Comparison of ENCODE assay signal across 10 cellular contexts in the genomic region with DNA sequence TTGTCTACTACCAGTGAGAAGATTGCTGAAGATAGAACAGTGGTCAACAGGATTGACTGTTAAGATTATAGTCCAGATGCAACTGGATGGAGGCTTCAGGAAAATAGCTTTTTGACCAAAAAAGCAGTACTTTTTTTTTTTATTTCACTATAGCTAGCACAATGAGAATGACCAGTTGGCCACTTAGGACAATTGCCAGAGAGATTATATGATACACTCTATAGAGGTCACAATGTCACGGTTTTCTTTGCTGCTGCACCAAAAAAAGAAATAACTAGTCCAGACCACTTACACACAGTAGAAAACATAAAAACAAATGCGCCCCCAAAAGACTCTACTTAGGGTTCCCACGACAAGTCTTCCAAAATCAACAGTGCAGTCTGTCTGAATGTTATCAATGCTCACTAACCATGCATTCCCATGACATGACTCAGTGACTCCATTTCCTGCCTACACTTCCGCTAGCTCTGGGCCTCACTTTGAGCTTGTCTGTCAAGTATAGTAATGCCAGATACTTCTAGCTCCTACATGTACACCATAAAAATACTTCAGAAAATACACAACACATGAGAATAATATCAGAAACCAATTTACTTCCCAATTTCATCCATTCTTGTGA.
DNase-seq lines count a peak whose midpoint lies in the region; ATAC-seq lines count a peak whose summit lies in the region.
"Had no signal": no experiment of that assay in that cellular context is flagged by ENCODE, and none has a peak within 500 bp of the region (broad histone marks: within the 10 kb centered on the region; RNA-seq: fewer than 3 reads in every experiment).

No MANE protein-coding gene starts in this region.

- peaks cover 5 to 13% of the 10 kb centered on the region in 2 donors for H3K4me1 ChIP-seq in aorta (ENCODE audit: control insufficient read depth in 1 of 2, insufficient read depth in 2 of 2, low read length in 2 of 2)

- H3K36me3 ChIP-seq in aorta (ENCODE audit: control insufficient read depth in 1 of 2, insufficient read depth in 2 of 2, low read length in 1 of 2), result no peaks in the 10 kb centered on the region
- H3K36me3 ChIP-seq: WERI-Rb-1 had no signal

- H3K9me3 ChIP-seq in aorta (ENCODE audit: control insufficient read depth, low read length), result no peaks in the 10 kb centered on the region

- no peak overlapping the region for H3K4me3 ChIP-seq in aorta (ENCODE audit: low read length in 2 of 2)

- ATAC-seq in Right ventricle myocardium superior (ENCODE audit: poor library complexity), result peak; percentile 67
- ATAC-seq in Right ventricle myocardium inferior, result no peak
- peak; percentile 65 for ATAC-seq in aorta (ENCODE audit: low FRiP score)
- ATAC-seq in GM18858 (IDR thresholded peaks at IDR 0.05; ENCODE audit: unreplicated experiment), result no peak
- no peak for ATAC-seq in GM18498 (IDR thresholded peaks at IDR 0.05; ENCODE audit: unreplicated experiment)

- 8% methylated on average over 4 of the region's 4 CpGs for WGBS in aorta, 2 donors

- intact Hi-C loops in Right ventricle myocardium superior (cut with DNase I), result no loop called here
- intact Hi-C loops in Right ventricle myocardium inferior (cut with DNase I), result loop anchor here (5.0 kb wide), 1 partner anchor 142 kb away; no protein-coding TSS in a partner anchor
- intact Hi-C loops in aorta (cut with DNase I), result loop anchor here (5.0 to 10.0 kb wide), 3 partner anchors 43 to 210 kb away; a partner anchor contains a TSS

- DNase-seq in Right ventricle myocardium superior (no peak), Right ventricle myocardium inferior (ENCODE audit: missing footprints) (no peak), amniotic epithelial cell (ENCODE audit: low read depth) (peak; percentile 90), iPS DF 4.7 (ENCODE audit: extremely low read depth, low spot score) (peak; percentile 9), aorta (peak in 1 of 2 donors; percentile 49)
- DNase-seq in activated CD4-positive, alpha-beta T cell treated with anti-CD3 and anti-CD28 coated beads for 1 hour, result no peak
- DNase-seq: CD4-positive, CD25-positive, alpha-beta regulatory T cell; WERI-Rb-1 had no signal

- no peak overlapping the region for H3K27ac ChIP-seq in aorta (ENCODE audit: low read depth in 1 of 2, low read length in 2 of 2)
- H3K27ac ChIP-seq: WERI-Rb-1 had no signal

- H3K27me3 ChIP-seq in aorta (ENCODE audit: control insufficient read depth in 1 of 2, insufficient read depth in 2 of 2, low read length in 1 of 2), result no peaks in the 10 kb centered on the region

Comparison
In these comparisons a context has a peak if more than half of its experiments do, and no peak if none do; other contexts are left out.
1. ATAC-seq: peak in Right ventricle myocardium superior (single experiment) and aorta (single experiment); none in Right ventricle myocardium inferior (single experiment), GM18858 (single experiment) and GM18498 (single experiment).
2. DNase-seq: peak in amniotic epithelial cell (single experiment) and iPS DF 4.7 (single experiment); none in Right ventricle myocardium superior (single experiment), Right ventricle myocardium inferior (single experiment) and activated CD4-positive, alpha-beta T cell treated with anti-CD3 and anti-CD28 coated beads for 1 hour (single experiment).